In genomic region chr1:109193653-109194590, GRCh38 we compare ENCODE assay signal across 8 cellular contexts.
DNase-seq lines count a peak whose midpoint lies in the region; ATAC-seq and TF ChIP-seq lines count a peak whose summit lies in the region.

No MANE protein-coding gene starts in this region.

- H3K27ac ChIP-seq in neutrophil (no peak overlapping the region), tibial artery (no peak overlapping the region)

- H3K27me3 ChIP-seq in neutrophil (no peaks in the 10 kb centered on the region), tibial artery (peaks cover 0 to 5% of the 10 kb centered on the region in 2 donors)

- in situ Hi-C loops in ACHN (cut with HindIII; ENCODE audit: low pct_ligation_motif_present, low pct_unique_long_range_greater_than_20kb, low sequenced_read_pairs): no loop called here

- H3K4me3 ChIP-seq in GM12875 (ENCODE audit: low read depth, low read length) (no peak overlapping the region), neutrophil (ENCODE audit: low read depth in 1 of 2, low read length in 1 of 2) (no peak overlapping the region), tibial artery (no peak overlapping the region)

- peak; percentile 42 for DNase-seq in ACHN
- peak; percentile 48 for DNase-seq in NCI-H1105 treated with DMSO at 0.1 percent for 48 hours (lab: John Stamatoyannopoulos, UW)
- DNase-seq in activated CD4-positive, alpha-beta T cell treated with anti-CD3 and anti-CD28 coated beads for 1 hour: peak; percentile 27
- DNase-seq in effector CD4-positive, alpha-beta T cell: peak; percentile 39
- DNase-seq in tibial artery: no peak

- H3K9me3 ChIP-seq in neutrophil: no peaks in the 10 kb centered on the region
- no peaks in the 10 kb centered on the region for H3K9me3 ChIP-seq in tibial artery

- no peak for ATAC-seq in HG03196 (IDR thresholded peaks at IDR 0.05; ENCODE audit: unreplicated experiment)

- peak; percentile 85 for TF ChIP-seq CTCF in GM12875 (IDR thresholded peaks at IDR 0.05; ENCODE audit: borderline replicate concordance, insufficient read depth, low read depth, low read length)
- TF ChIP-seq CTCF in neutrophil (IDR thresholded peaks at IDR 0.05): peak; percentile 94
- TF ChIP-seq CTCF in tibial artery (IDR thresholded peaks at IDR 0.05): no peak

- H3K4me1 ChIP-seq in neutrophil (ENCODE audit: control insufficient read depth in 1 of 2, insufficient read depth in 1 of 2, low read depth in 1 of 2, low read length in 1 of 2) (peaks cover 18 to 24% of the 10 kb centered on the region in 2 experiments), tibial artery (peaks cover 0 to 22% (median 12%) of the 10 kb centered on the region in 4 donors)

- H3K36me3 ChIP-seq in neutrophil: peaks cover 66% of the 10 kb centered on the region
- peaks cover 0 to 9% (median 0%) of the 10 kb centered on the region in 3 donors for H3K36me3 ChIP-seq in tibial artery

- intact Hi-C loops in tibial artery (cut with DNase I; ENCODE audit: low total_unique reads): no loop called here

Comparison
In these comparisons a context has a peak if more than half of its experiments do, and no peak if none do; other contexts are left out.
1. DNase-seq: peak in ACHN (single experiment), NCI-H1105 treated with DMSO at 0.1 percent for 48 hours (single experiment), activated CD4-positive, alpha-beta T cell treated with anti-CD3 and anti-CD28 coated beads for 1 hour (single experiment) and effector CD4-positive, alpha-beta T cell (single experiment); none in tibial artery (0 of 2).
2. CTCF ChIP-seq: peak in GM12875 (single experiment) and neutrophil (single experiment); none in tibial artery (0 of 2).